In genomic region chr12:113416091-113416754, GRCh38 we compare ENCODE assay signal across 1 cellular context.
TF ChIP-seq lines count a peak whose summit lies in the region.

No MANE protein-coding gene starts in this region.

TF ChIP-seq in K562, 482 proteins besides CTCF, POLR2A, EP300 and RAD21 (continued from another document and continues in another):
- TF ChIP-seq CTCFL (IDR thresholded peaks at IDR 0.05; ENCODE audit: borderline replicate concordance, insufficient read depth, low read depth, low read length, poor library complexity, severe bottlenecking): no peak
- no peak for TF ChIP-seq ZNF695 (CRISPR knock-in tag; IDR thresholded peaks at IDR 0.05)
- peak; percentile 83 for TF ChIP-seq JUND (IDR thresholded peaks at IDR 0.05; ENCODE audit: borderline replicate concordance, low read depth, low read length)
- peak; percentile 76; the same call in 1 of the 3 replicates for TF ChIP-seq JUND (tag; IDR thresholded peaks at IDR 0.05; ENCODE audit: borderline replicate concordance, low read depth, low read length)
- no peak for TF ChIP-seq ZHX1 (conservative IDR thresholded peaks at IDR 0.05; ENCODE audit: low read length)
- TF ChIP-seq U2AF2 (optimal IDR thresholded peaks at IDR 0.05; ENCODE audit: low read depth, low read length): no peak
- TF ChIP-seq PURB (CRISPR knock-in tag; IDR thresholded peaks at IDR 0.05; ENCODE audit: low read depth): no peak
- no peak for TF ChIP-seq SIN3B (IDR thresholded peaks at IDR 0.05; ENCODE audit: low read depth)
- TF ChIP-seq HCFC1 (IDR thresholded peaks at IDR 0.05; ENCODE audit: low read depth, low read length): no peak
- no peak for TF ChIP-seq HNRNPK (IDR thresholded peaks at IDR 0.05; ENCODE audit: low read depth, low read length, poor library complexity, severe bottlenecking)
- no peak for TF ChIP-seq SAFB (IDR thresholded peaks at IDR 0.05; ENCODE audit: borderline replicate concordance, low read depth, low read length)
- TF ChIP-seq EGR1 (conservative IDR thresholded peaks at IDR 0.05): no peak
- TF ChIP-seq ZFP30 (CRISPR knock-in tag; IDR thresholded peaks at IDR 0.05; ENCODE audit: borderline replicate concordance): no peak
- no peak for TF ChIP-seq POLR2H (tag; IDR thresholded peaks at IDR 0.05; ENCODE audit: low read depth)
- no peak for TF ChIP-seq GTF2B (IDR thresholded peaks at IDR 0.05; ENCODE audit: extremely low read depth, insufficient read length)
- no peak for TF ChIP-seq EZH2 (IDR thresholded peaks at IDR 0.05; ENCODE audit: borderline replicate concordance, low read depth, low read length)
- TF ChIP-seq ETS2 (tag; IDR thresholded peaks at IDR 0.05; ENCODE audit: borderline replicate concordance, poor library complexity, severe bottlenecking): no peak
- no peak for TF ChIP-seq RB1 (IDR thresholded peaks at IDR 0.05; ENCODE audit: low read depth)
- no peak for TF ChIP-seq ZNF184 (CRISPR knock-in tag; IDR thresholded peaks at IDR 0.05)
- no peak for TF ChIP-seq NFE2 (IDR thresholded peaks at IDR 0.05; ENCODE audit: low read depth)
- no peak for TF ChIP-seq PATZ1 (CRISPR knock-in tag; IDR thresholded peaks at IDR 0.05; ENCODE audit: borderline replicate concordance)
- TF ChIP-seq XRCC4 (IDR thresholded peaks at IDR 0.05; ENCODE audit: extremely low read depth, insufficient read depth, insufficient read length): no peak
- TF ChIP-seq CEBPG (CRISPR knock-in tag; IDR thresholded peaks at IDR 0.05): no peak
- TF ChIP-seq CEBPG (tag; conservative IDR thresholded peaks at IDR 0.05 in 1 of 2, IDR thresholded peaks at IDR 0.05 in 1 of 2): no peak
- TF ChIP-seq SPI1 (IDR thresholded peaks at IDR 0.05; ENCODE audit: borderline replicate concordance, low read depth, low read length): peak; percentile 55; the same call in 1 of the 2 replicates
- TF ChIP-seq ZNF174 (CRISPR knock-in tag; IDR thresholded peaks at IDR 0.05): no peak
- no peak for TF ChIP-seq POLR2G (IDR thresholded peaks at IDR 0.05; ENCODE audit: low read depth, low read length)
- TF ChIP-seq NR2F6 (CRISPR knock-in tag; IDR thresholded peaks at IDR 0.05): no peak
- peak in 1 of 2 experiments; percentile 38; a peak in 1 of 4 replicates for TF ChIP-seq MAZ (CRISPR knock-in tag; conservative IDR thresholded peaks at IDR 0.05 in 1 of 2, IDR thresholded peaks at IDR 0.05 in 1 of 2)
- no peak for TF ChIP-seq DEAF1 (CRISPR knock-in tag; IDR thresholded peaks at IDR 0.05)
- TF ChIP-seq SNIP1 (IDR thresholded peaks at IDR 0.05; ENCODE audit: low read depth): no peak
- TF ChIP-seq RBM25 (IDR thresholded peaks at IDR 0.05; ENCODE audit: low read depth, low read length, severe bottlenecking): peak; percentile 18
- TF ChIP-seq NUFIP1 (IDR thresholded peaks at IDR 0.05; ENCODE audit: partially characterized antibody): no peak
- no peak for TF ChIP-seq ZNF609 (CRISPR knock-in tag; IDR thresholded peaks at IDR 0.05; ENCODE audit: borderline replicate concordance)
- no peak for TF ChIP-seq FIP1L1 (IDR thresholded peaks at IDR 0.05; ENCODE audit: low read depth, low read length, poor library complexity, severe bottlenecking)
- no peak for TF ChIP-seq KAT2B (IDR thresholded peaks at IDR 0.05; ENCODE audit: low read depth, low read length)
- TF ChIP-seq GTF2F1 (IDR thresholded peaks at IDR 0.05; ENCODE audit: low read depth, low read length): no peak
- TF ChIP-seq NONO (IDR thresholded peaks at IDR 0.05; ENCODE audit: low read depth in 2 of 2, low read length in 1 of 2): no peak
- TF ChIP-seq TCF7L2 (IDR thresholded peaks at IDR 0.05; ENCODE audit: low read depth, low read length): 0 out of 2 replicates have a peak, but pooled peaks have one; percentile 34
- TF ChIP-seq CCAR2 (IDR thresholded peaks at IDR 0.05; ENCODE audit: low read depth, low read length): no peak
- TF ChIP-seq ZBTB2 (IDR thresholded peaks at IDR 0.05): no peak
- TF ChIP-seq MECOM (CRISPR knock-in tag; IDR thresholded peaks at IDR 0.05): no peak
- no peak for TF ChIP-seq SNRNP70 (optimal IDR thresholded peaks at IDR 0.05; ENCODE audit: low read depth, low read length)
- 0 out of 2 replicates have a peak, but pooled peaks have one; percentile 49 for TF ChIP-seq NR4A1 (CRISPR knock-in tag; IDR thresholded peaks at IDR 0.05)
- peak; percentile 49; the same call in 1 of the 2 replicates for TF ChIP-seq NR4A1 (tag; IDR thresholded peaks at IDR 0.05)
- no peak; the same call in 1 of the 2 replicates for TF ChIP-seq SP1 (CRISPR knock-in tag; IDR thresholded peaks at IDR 0.05)
- no peak for TF ChIP-seq PBX2 (CRISPR knock-in tag; IDR thresholded peaks at IDR 0.05; ENCODE audit: low read depth)
- peak; percentile 45 for TF ChIP-seq PBX2 (tag; conservative IDR thresholded peaks at IDR 0.05; ENCODE audit: low read depth)
